Comparison of ENCODE assay signal across 1 cellular context in the genomic region with DNA sequence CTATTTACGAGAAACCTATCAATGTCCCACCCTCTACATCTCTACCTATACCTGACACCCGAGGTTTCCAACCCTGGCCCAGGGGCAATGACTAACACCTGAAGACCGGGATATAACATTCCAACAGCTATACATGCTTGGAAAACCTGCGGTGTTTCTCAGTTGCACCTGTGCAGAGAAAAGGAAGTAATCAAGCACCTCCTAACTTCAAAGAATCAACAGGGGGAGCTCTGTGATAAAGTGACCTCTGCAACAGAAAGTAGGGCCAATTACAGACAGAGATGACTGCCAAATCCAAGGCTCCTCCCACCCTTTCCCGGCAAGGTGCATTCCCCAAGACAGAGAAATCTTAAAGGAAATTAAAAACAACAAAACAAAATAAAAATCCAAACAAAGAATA.
TF ChIP-seq lines count a peak whose summit lies in the region.

No MANE protein-coding gene starts in this region.

TF ChIP-seq in GM23338, 12 proteins besides CTCF, POLR2A, EP300 and RAD21 (continued from another document):
- TF ChIP-seq, protein P1, sequence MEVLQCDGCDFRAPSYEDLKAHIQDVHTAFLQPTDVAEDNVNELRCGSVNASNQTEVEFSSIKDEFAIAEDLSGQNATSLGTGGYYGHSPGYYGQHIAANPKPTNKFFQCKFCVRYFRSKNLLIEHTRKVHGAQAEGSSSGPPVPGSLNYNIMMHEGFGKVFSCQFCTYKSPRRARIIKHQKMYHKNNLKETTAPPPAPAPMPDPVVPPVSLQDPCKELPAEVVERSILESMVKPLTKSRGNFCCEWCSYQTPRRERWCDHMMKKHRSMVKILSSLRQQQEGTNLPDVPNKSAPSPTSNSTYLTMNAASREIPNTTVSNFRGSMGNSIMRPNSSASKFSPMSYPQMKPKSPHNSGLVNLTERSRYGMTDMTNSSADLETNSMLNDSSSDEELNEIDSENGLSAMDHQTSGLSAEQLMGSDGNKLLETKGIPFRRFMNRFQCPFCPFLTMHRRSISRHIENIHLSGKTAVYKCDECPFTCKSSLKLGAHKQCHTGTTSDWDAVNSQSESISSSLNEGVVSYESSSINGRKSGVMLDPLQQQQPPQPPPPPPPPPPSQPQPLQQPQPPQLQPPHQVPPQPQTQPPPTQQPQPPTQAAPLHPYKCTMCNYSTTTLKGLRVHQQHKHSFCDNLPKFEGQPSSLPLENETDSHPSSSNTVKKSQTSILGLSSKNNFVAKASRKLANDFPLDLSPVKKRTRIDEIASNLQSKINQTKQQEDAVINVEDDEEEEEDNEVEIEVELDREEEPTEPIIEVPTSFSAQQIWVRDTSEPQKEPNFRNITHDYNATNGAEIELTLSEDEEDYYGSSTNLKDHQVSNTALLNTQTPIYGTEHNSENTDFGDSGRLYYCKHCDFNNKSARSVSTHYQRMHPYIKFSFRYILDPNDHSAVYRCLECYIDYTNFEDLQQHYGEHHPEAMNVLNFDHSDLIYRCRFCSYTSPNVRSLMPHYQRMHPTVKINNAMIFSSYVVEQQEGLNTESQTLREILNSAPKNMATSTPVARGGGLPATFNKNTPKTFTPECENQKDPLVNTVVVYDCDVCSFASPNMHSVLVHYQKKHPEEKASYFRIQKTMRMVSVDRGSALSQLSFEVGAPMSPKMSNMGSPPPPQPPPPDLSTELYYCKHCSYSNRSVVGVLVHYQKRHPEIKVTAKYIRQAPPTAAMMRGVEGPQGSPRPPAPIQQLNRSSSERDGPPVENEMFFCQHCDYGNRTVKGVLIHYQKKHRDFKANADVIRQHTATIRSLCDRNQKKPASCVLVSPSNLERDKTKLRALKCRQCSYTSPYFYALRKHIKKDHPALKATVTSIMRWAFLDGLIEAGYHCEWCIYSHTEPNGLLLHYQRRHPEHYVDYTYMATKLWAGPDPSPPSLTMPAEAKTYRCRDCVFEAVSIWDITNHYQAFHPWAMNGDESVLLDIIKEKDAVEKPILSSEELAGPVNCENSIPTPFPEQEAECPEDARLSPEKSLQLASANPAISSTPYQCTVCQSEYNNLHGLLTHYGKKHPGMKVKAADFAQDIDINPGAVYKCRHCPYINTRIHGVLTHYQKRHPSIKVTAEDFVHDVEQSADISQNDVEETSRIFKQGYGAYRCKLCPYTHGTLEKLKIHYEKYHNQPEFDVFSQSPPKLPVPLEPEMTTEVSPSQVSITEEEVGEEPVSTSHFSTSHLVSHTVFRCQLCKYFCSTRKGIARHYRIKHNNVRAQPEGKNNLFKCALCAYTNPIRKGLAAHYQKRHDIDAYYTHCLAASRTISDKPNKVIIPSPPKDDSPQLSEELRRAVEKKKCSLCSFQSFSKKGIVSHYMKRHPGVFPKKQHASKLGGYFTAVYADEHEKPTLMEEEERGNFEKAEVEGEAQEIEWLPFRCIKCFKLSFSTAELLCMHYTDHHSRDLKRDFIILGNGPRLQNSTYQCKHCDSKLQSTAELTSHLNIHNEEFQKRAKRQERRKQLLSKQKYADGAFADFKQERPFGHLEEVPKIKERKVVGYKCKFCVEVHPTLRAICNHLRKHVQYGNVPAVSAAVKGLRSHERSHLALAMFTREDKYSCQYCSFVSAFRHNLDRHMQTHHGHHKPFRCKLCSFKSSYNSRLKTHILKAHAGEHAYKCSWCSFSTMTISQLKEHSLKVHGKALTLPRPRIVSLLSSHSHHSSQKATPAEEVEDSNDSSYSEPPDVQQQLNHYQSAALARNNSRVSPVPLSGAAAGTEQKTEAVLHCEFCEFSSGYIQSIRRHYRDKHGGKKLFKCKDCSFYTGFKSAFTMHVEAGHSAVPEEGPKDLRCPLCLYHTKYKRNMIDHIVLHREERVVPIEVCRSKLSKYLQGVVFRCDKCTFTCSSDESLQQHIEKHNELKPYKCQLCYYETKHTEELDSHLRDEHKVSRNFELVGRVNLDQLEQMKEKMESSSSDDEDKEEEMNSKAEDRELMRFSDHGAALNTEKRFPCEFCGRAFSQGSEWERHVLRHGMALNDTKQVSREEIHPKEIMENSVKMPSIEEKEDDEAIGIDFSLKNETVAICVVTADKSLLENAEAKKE (CRISPR knock-in tag; IDR thresholded peaks at IDR 0.05), result no peak
- TF ChIP-seq ZNF114 (CRISPR knock-in tag; IDR thresholded peaks at IDR 0.05), result no peak
- no peak for TF ChIP-seq POLR2AphosphoS5 (IDR thresholded peaks at IDR 0.05; ENCODE audit: low read depth)
